In the genomic region with DNA sequence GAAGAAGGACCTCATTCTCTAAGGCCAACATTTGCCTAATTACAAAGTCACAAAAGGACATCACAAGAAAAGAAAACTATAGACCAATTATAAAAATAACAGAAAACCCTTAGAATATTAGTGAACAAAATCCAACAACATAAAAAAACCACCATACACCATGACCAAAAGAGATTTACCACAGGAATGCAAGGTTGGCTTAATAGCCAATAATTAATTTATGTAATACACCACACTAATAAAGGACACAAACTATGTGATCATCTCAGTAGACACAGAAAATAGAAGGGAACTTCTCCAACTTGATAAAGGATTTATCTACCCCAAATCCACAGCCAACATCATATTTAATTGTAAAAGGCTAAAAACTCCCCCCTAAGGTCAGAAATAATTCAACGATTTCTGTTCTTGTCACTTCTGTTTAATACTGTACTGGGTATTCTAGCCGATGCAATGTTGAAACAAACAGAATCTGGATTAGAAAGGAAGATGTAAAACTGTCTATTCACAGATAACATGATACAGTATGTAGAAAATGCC, we compare ENCODE assay signal across 27 cellular contexts.
"Had no signal": no experiment of that assay in that cellular context is flagged by ENCODE, and none has a peak within 500 bp of the region (broad histone marks: within the 10 kb centered on the region; RNA-seq: fewer than 3 reads in every experiment).

No MANE protein-coding gene starts in this region.

- H3K79me2 ChIP-seq: hepatocyte had no signal

- H3K4me1 ChIP-seq: colonic mucosa, esophagus muscularis mucosa, esophagus squamous epithelium, foreskin keratinocyte, gastroesophageal sphincter, heart left ventricle, heart right ventricle had no signal

- H3K9me3 ChIP-seq: colonic mucosa had no signal

- H3K4me2 ChIP-seq: hepatocyte had no signal

- DNase-seq: colonic mucosa; cortex of kidney; dermis blood vessel endothelial cell; dorsolateral prefrontal cortex; effector CD4-positive, alpha-beta T cell; effector CD8-positive, alpha-beta T cell; effector memory CD4-positive, alpha-beta T cell; effector memory CD8-positive, alpha-beta T cell; endodermal cell; erythroblast; esophagus squamous epithelium; foreskin fibroblast; foreskin keratinocyte; foreskin melanocyte; gastrocnemius medialis; glutamatergic neuron; heart left ventricle; heart right ventricle had no signal

- H2AFZ ChIP-seq: hepatocyte had no signal

- FAIRE-seq: colon, endometrium, endothelial cell of umbilical vein had no signal

- H3K36me3 ChIP-seq: colonic mucosa had no signal

- ATAC-seq: effector memory CD8-positive, alpha-beta T cell; esophagus mucosa; foreskin keratinocyte; gastrocnemius medialis; gastroesophageal sphincter; heart left ventricle; heart right ventricle had no signal

- H3K27me3 ChIP-seq: colonic mucosa, dorsolateral prefrontal cortex, esophagus muscularis mucosa, esophagus squamous epithelium, foreskin keratinocyte, gastrocnemius medialis, gastroesophageal sphincter, heart left ventricle, heart right ventricle, hepatocyte had no signal

- H3K4me3 ChIP-seq: colonic mucosa, coronary artery, dorsolateral prefrontal cortex, esophagus muscularis mucosa, esophagus squamous epithelium, gastrocnemius medialis, gastroesophageal sphincter, heart left ventricle, heart right ventricle, hepatocyte had no signal

- H3K27ac ChIP-seq: colonic mucosa, coronary artery, dorsolateral prefrontal cortex, epithelial cell of prostate, esophagus muscularis mucosa, esophagus squamous epithelium, foreskin keratinocyte, gastroesophageal sphincter, heart left ventricle, heart right ventricle, hepatocyte had no signal
